Comparison of ENCODE assay signal across 21 cellular contexts in the genomic region with DNA sequence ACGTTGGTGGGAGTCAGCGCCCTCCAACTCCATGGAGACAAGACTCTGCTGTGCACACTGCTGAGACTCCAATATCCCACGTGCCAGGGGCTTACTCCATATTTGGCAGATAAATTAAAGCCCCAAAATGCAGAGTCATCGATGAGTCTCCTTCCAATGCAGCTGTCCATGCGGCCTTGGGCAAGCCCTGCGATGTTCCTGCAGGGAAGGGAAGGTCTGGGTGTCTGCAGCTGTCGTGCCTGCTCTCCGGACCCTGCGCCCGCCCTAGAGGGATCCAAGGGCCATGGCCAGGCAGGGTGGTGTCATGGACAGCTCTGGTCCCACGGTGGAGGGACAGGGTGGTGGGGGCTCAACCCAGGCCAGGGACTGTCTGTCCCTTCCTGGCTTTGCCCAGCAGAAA.
"Had no signal": no experiment of that assay in that cellular context is flagged by ENCODE, and none has a peak within 500 bp of the region (broad histone marks: within the 10 kb centered on the region; RNA-seq: fewer than 3 reads in every experiment).

No MANE protein-coding gene starts in this region.

- H3K4me1 ChIP-seq: foreskin keratinocyte, lower lobe of right lung, psoas muscle, right atrium auricular region, tibial artery had no signal

- H3K27ac ChIP-seq: foreskin keratinocyte, lower lobe of right lung, neutrophil, ovary, psoas muscle, right atrium auricular region, tibial artery had no signal

- H3K36me3 Mint-ChIP-seq: activated naive CD4-positive, alpha-beta T cell treated with anti-CD3 and anti-CD28 coated beads, Interleukin-2, amount 10 ng/mL, durations not matched to agents 7 days and 5 days; natural killer cell had no signal

- ATAC-seq: foreskin keratinocyte, natural killer cell, psoas muscle had no signal

- H3K4me3 Mint-ChIP-seq: activated naive CD4-positive, alpha-beta T cell treated with anti-CD3 and anti-CD28 coated beads, Interleukin-2, amount 10 ng/mL, durations not matched to agents 7 days and 5 days; dendritic cell treated with granulocyte-macrophage colony-stimulating factor and Interleukin-4, amounts not matched to agents 40 ng/mL and 50 ng/mL, for 4 days; natural killer cell; stimulated activated naive CD8-positive, alpha-beta T cell treated with anti-CD3 and anti-CD28 coated beads, Interleukin-15, Interleukin-2, amounts not matched to agents 100 ng/mL and 50 ng/mL, for 24 hours had no signal

- H3K27me3 Mint-ChIP-seq: activated naive CD4-positive, alpha-beta T cell treated with anti-CD3 and anti-CD28 coated beads, Interleukin-2, amount 10 ng/mL, durations not matched to agents 7 days and 5 days; dendritic cell treated with granulocyte-macrophage colony-stimulating factor and Interleukin-4, amounts not matched to agents 40 ng/mL and 50 ng/mL, for 4 days; stimulated activated naive CD8-positive, alpha-beta T cell treated with anti-CD3 and anti-CD28 coated beads, Interleukin-15, Interleukin-2, amounts not matched to agents 100 ng/mL and 50 ng/mL, for 24 hours had no signal

- H3K9me3 ChIP-seq: neutrophil, ovary, tibial artery had no signal

- H3K27me3 ChIP-seq: foreskin keratinocyte, neutrophil, ovary, right atrium auricular region had no signal

- H3K27ac Mint-ChIP-seq: activated naive CD4-positive, alpha-beta T cell treated with anti-CD3 and anti-CD28 coated beads, Interleukin-2, amount 10 ng/mL, durations not matched to agents 7 days and 5 days; dendritic cell treated with granulocyte-macrophage colony-stimulating factor and Interleukin-4, amounts not matched to agents 40 ng/mL and 50 ng/mL, for 4 days; natural killer cell; stimulated activated naive CD8-positive, alpha-beta T cell treated with anti-CD3 and anti-CD28 coated beads, Interleukin-15, Interleukin-2, amounts not matched to agents 100 ng/mL and 50 ng/mL, for 24 hours had no signal

- H3K36me3 ChIP-seq: lower lobe of right lung, neutrophil, ovary, right atrium auricular region, tibial artery had no signal

- H3K4me3 ChIP-seq: lower lobe of right lung, ovary, psoas muscle, right atrium auricular region, tibial artery had no signal

- H3K4me1 Mint-ChIP-seq: activated naive CD4-positive, alpha-beta T cell treated with anti-CD3 and anti-CD28 coated beads, Interleukin-2, amount 10 ng/mL, durations not matched to agents 7 days and 5 days; natural killer cell had no signal

- DNase-seq: activated CD4-positive, alpha-beta T cell treated with anti-CD3 and anti-CD28 coated beads, Interleukin-2, amount 50 U/mL, for 4 hours; activated CD8-positive, alpha-beta memory T cell treated with anti-CD3 and anti-CD28 coated beads, Interleukin-2, amount 50 U/mL, for 48 hours; activated naive CD4-positive, alpha-beta T cell treated with anti-CD3 and anti-CD28 coated beads, Interleukin-2, amount 10 ng/mL, durations not matched to agents 7 days and 5 days; activated T-cell treated with anti-CD3 and anti-CD28 coated beads, Interleukin-2, amount 50 U/mL, for 48 hours; amygdala; effector CD4-positive, alpha-beta T cell; erythroblast; foreskin keratinocyte; kidney; lower lobe of right lung; natural killer cell; ovary; psoas muscle; stimulated activated CD4-positive, alpha-beta T cell treated with anti-CD3 and anti-CD28 coated beads, Interleukin-12 subunit alpha, Interleukin-12 subunit beta, amount 100 ng/mL, for 4 hours; stimulated activated CD4-positive, alpha-beta T cell treated with anti-CD3 and anti-CD28 coated beads, Interleukin-4, amount 100 ng/mL, for 4 hours; T-helper 9 cell; tibial artery had no signal
